Comparison of ENCODE assay signal across 17 cellular contexts in genomic region chr12:2460051-2460450, GRCh38.
"Had no signal": no experiment of that assay in that cellular context is flagged by ENCODE, and none has a peak within 500 bp of the region (broad histone marks: within the 10 kb centered on the region; RNA-seq: fewer than 3 reads in every experiment).

No MANE protein-coding gene starts in this region.

- DNase-seq: activated B cell treated with CpG ODN at 0.5 μM for 24 hours; activated CD4-positive, alpha-beta T cell treated with anti-CD3 and anti-CD28 coated beads for 36 hours; activated CD4-positive, alpha-beta T cell treated with anti-CD3 and anti-CD28 coated beads, Interleukin-2, amount 50 U/mL, for 4 hours; activated effector memory CD4-positive, alpha-beta T cell treated with Interleukin-2 at 50 U/mL for 16 hours; activated naive CD4-positive, alpha-beta T cell treated with anti-CD3 and anti-CD28 coated beads for 36 hours; activated T-cell treated with anti-CD3 and anti-CD28 coated beads, Interleukin-2, amount 50 U/mL, for 48 hours; amygdala; cortex of kidney; head of caudate nucleus; hypothalamus; midbrain; natural killer cell; spleen; stimulated activated CD4-positive, alpha-beta T cell treated with anti-CD3 and anti-CD28 coated beads, Interleukin-4, amount 100 ng/mL, for 1 hour; stimulated activated naive CD4-positive, alpha-beta T cell treated with Interleukin-2 at 50 U/mL for 16 hours; T1000 had no signal

- ATAC-seq: activated CD4-positive, alpha-beta T cell treated with anti-CD3 and anti-CD28 coated beads for 36 hours; gastroesophageal sphincter; natural killer cell had no signal
